ENCODE assay signal across 8 cellular contexts in the genomic region with DNA sequence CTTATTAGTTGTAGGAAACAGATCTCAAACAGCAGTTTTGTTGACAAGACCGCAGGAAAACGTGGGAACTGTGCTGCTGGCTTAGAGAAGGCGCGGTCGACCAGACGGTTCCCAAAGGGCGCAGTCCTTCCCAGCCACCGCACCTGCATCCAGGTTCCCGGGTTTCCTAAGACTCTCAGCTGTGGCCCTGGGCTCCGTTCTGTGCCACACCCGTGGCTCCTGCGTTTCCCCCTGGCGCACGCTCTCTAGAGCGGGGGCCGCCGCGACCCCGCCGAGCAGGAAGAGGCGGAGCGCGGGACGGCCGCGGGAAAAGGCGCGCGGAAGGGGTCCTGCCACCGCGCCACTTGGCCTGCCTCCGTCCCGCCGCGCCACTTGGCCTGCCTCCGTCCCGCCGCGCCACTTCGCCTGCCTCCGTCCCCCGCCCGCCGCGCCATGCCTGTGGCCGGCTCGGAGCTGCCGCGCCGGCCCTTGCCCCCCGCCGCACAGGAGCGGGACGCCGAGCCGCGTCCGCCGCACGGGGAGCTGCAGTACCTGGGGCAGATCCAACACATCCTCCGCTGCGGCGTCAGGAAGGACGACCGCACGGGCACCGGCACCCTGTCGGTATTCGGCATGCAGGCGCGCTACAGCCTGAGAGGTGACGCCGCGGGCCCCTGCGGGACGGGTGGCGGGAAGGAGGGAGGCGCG. TPM values are rescaled to one million over a fixed set of nuclear protein-coding genes. Genes with fewer than 3 reads are reported as not detected.
DNase-seq lines count a peak whose midpoint lies in the region; ATAC-seq and TF ChIP-seq lines count a peak whose summit lies in the region.

A gene (plus strand): TSS at position 343 of the 687 bp plus-strand sequence. CDS start 90 bp downstream, at position 433.

- TF ChIP-seq POLR2A in GM10847 (IDR thresholded peaks at IDR 0.05; ENCODE audit: extremely low read depth, insufficient read length), result peak; percentile 18
- TF ChIP-seq POLR2A in heart left ventricle (IDR thresholded peaks at IDR 0.05), result no peak

- H2BK15ac ChIP-seq in H9 (ENCODE audit: low read depth, low read length), result no peak within 1 kb of the TSS

- H3K23me2 ChIP-seq in H9 (ENCODE audit: insufficient read length, low read depth, low read length, poor library complexity, severe bottlenecking), result peaks cover 8% of the 10 kb centered on the region

- H2BK12ac ChIP-seq in H9 (ENCODE audit: insufficient read length, low read depth, low read length), result no peak within 1 kb of the TSS

- H3K4me3 ChIP-seq in heart left ventricle, result peak within 1 kb of the TSS; percentile 59 to 86 (median 74)

- no peak within 1 kb of the TSS for H4K8ac ChIP-seq in H9 (replicated peaks; ENCODE audit: insufficient read length, low read depth, low read length)

- H3K27me3 ChIP-seq in H9 (ENCODE audit: insufficient read depth, low read length), result no peaks in the 10 kb centered on the region
- peaks cover 0 to 17% (median 3%) of the 10 kb centered on the region in 9 donors for H3K27me3 ChIP-seq in heart left ventricle

- H2BK120ac ChIP-seq in H9 (ENCODE audit: low read depth, low read length, poor library complexity, severe bottlenecking), result no peak within 1 kb of the TSS

- no peaks in the 10 kb centered on the region for H3K9me3 ChIP-seq in H9 (ENCODE audit: control insufficient read depth, low read depth, low read length)
- no peaks in the 10 kb centered on the region for H3K9me3 ChIP-seq in heart left ventricle

- H3T11ph ChIP-seq in H9 (ENCODE audit: low read length), result no peak within 1 kb of the TSS

- H2BK5ac ChIP-seq in H9 (ENCODE audit: insufficient read length, low read length), result no peak within 1 kb of the TSS

- peak within 1 kb of the TSS; percentile 89 to 90 for H3K4me3 Mint-ChIP-seq in H9
- peak within 1 kb of the TSS; percentile 88 for H3K4me3 Mint-ChIP-seq in activated naive CD4-positive, alpha-beta T cell treated with anti-CD3 and anti-CD28 coated beads, Interleukin-2, amount 50 U/mL, for 24 hours

- DNase-seq in H9 (peak; percentile 76), Kasumi-1 (lab: John Stamatoyannopoulos, UW) (peak; percentile 80 to 84), heart left ventricle (peak in 4 of 5 donors; percentile 14 to 68 (median 29)), putamen (ENCODE audit: low spot score) (peak; percentile 42), medulla oblongata (ENCODE audit: extremely low spot score) (no peak)

- H3K4ac ChIP-seq in H9 (ENCODE audit: low read depth, low read length), result no peak within 1 kb of the TSS

- no peak within 1 kb of the TSS for H3K56ac ChIP-seq in H9 (ENCODE audit: insufficient read length, low read depth, low read length)

- H3K27ac ChIP-seq in H9 (ENCODE audit: insufficient read length, low read depth, low read length) (peak within 1 kb of the TSS; percentile 49), heart left ventricle (peak within 1 kb of the TSS in 7 of 12 donors; percentile 31 to 51 (median 44))

- H3K4me1 ChIP-seq in H9 (ENCODE audit: insufficient read depth, low read length), result no peaks in the 10 kb centered on the region; the same call in 1 of the 2 replicates
- H3K4me1 ChIP-seq in heart left ventricle, result peaks cover 0 to 18% (median 6%) of the 10 kb centered on the region in 12 donors

- H3K4me2 ChIP-seq in H9 (ENCODE audit: insufficient read depth, insufficient read length, low read length), result peak within 1 kb of the TSS; percentile 92

- H3K27me3 Mint-ChIP-seq in H9 (ENCODE audit: low read depth), result peaks cover 1% of the 10 kb centered on the region; the same call in 1 of the 2 replicates
- H3K27me3 Mint-ChIP-seq in activated naive CD4-positive, alpha-beta T cell treated with anti-CD3 and anti-CD28 coated beads, Interleukin-2, amount 50 U/mL, for 24 hours, result peaks cover 16% of the 10 kb centered on the region

- H3K79me2 ChIP-seq in H9 (ENCODE audit: insufficient read depth, low read length), result no peaks in the 10 kb centered on the region; the same call in 1 of the 2 replicates

- no peak within 1 kb of the TSS for H2AFZ ChIP-seq in H9 (ENCODE audit: low read length)

- no peak within 1 kb of the TSS for H4K5ac ChIP-seq in H9 (ENCODE audit: insufficient read length, low read depth, low read length)

- no CpG with 5 or more reads among the region's 79 CpGs for WGBS in H9 (ENCODE audit: extremely low coverage, insufficient read length, low lambda C conversion rate)
- 0 to 1% (median 1%) methylated on average over 46 to 79 of the region's 79 CpGs for WGBS in heart left ventricle, 4 donors

- no peak within 1 kb of the TSS for H2AK5ac ChIP-seq in H9 (ENCODE audit: insufficient read length, low read length)

- H3K23ac ChIP-seq in H9 (ENCODE audit: insufficient read length, low read depth, low read length), result no peak within 1 kb of the TSS

- H3K9me3 Mint-ChIP-seq in H9, result peaks cover 9 to 10% of the 10 kb centered on the region in 2 experiments
- H3K9me3 Mint-ChIP-seq in activated naive CD4-positive, alpha-beta T cell treated with anti-CD3 and anti-CD28 coated beads, Interleukin-2, amount 50 U/mL, for 24 hours, result no peaks in the 10 kb centered on the region

- intact Hi-C loops in heart left ventricle (cut with DNase I), result no loop called here

- ATAC-seq in heart left ventricle, result peak in 3 of 4 donors; percentile 51 to 55 (median 53)

- no peaks in the 10 kb centered on the region for H4K20me1 ChIP-seq in H9 (ENCODE audit: control insufficient read depth, insufficient read depth, insufficient read length)

- no peaks in the 10 kb centered on the region for H3K36me3 ChIP-seq in heart left ventricle

- peak; percentile 26; the same call in 1 of the 3 replicates for TF ChIP-seq CTCF in H9 (conservative IDR thresholded peaks at IDR 0.05)
- TF ChIP-seq CTCF in heart left ventricle (IDR thresholded peaks at IDR 0.05), result no peak

- H3K36me3 Mint-ChIP-seq in H9 (ENCODE audit: insufficient read depth in 1 of 3, low read depth in 3 of 3), result peaks cover 36 to 42% (median 37%) of the 10 kb centered on the region in 3 experiments
- peaks cover 3% of the 10 kb centered on the region for H3K36me3 Mint-ChIP-seq in activated naive CD4-positive, alpha-beta T cell treated with anti-CD3 and anti-CD28 coated beads, Interleukin-2, amount 50 U/mL, for 24 hours

- peak within 1 kb of the TSS; percentile 88 for H3K18ac ChIP-seq in H9 (ENCODE audit: insufficient read length, low read depth, low read length)

- H3K14ac ChIP-seq in H9 (ENCODE audit: insufficient read depth, low read length), result peak within 1 kb of the TSS; percentile 92

- peak within 1 kb of the TSS; percentile 66 to 93 (median 70); a peak in 5 of 7 replicates for H3K27ac Mint-ChIP-seq in H9
- H3K27ac Mint-ChIP-seq in activated naive CD4-positive, alpha-beta T cell treated with anti-CD3 and anti-CD28 coated beads, Interleukin-2, amount 50 U/mL, for 24 hours, result no peak within 1 kb of the TSS

- H2BK20ac ChIP-seq in H9 (ENCODE audit: low read depth, low read length, poor library complexity, severe bottlenecking), result no peak within 1 kb of the TSS

- H3K4me1 Mint-ChIP-seq in H9, result peaks cover 35% of the 10 kb centered on the region in 2 experiments
- peaks cover 7% of the 10 kb centered on the region for H3K4me1 Mint-ChIP-seq in activated naive CD4-positive, alpha-beta T cell treated with anti-CD3 and anti-CD28 coated beads, Interleukin-2, amount 50 U/mL, for 24 hours

- peaks cover 7% of the 10 kb centered on the region for H3K79me1 ChIP-seq in H9 (ENCODE audit: insufficient read depth, low read depth, low read length, poor library complexity, severe bottlenecking)

- no peak within 1 kb of the TSS for H4K91ac ChIP-seq in H9 (ENCODE audit: insufficient read length, low read depth, low read length)

- peak within 1 kb of the TSS; percentile 80 for H3K9ac ChIP-seq in H9 (ENCODE audit: extremely low read depth, insufficient read length, low read length)

TF ChIP-seq in PFSK-1, 5 proteins besides CTCF, POLR2A, EP300 and RAD21:
- TF ChIP-seq, protein P1, sequence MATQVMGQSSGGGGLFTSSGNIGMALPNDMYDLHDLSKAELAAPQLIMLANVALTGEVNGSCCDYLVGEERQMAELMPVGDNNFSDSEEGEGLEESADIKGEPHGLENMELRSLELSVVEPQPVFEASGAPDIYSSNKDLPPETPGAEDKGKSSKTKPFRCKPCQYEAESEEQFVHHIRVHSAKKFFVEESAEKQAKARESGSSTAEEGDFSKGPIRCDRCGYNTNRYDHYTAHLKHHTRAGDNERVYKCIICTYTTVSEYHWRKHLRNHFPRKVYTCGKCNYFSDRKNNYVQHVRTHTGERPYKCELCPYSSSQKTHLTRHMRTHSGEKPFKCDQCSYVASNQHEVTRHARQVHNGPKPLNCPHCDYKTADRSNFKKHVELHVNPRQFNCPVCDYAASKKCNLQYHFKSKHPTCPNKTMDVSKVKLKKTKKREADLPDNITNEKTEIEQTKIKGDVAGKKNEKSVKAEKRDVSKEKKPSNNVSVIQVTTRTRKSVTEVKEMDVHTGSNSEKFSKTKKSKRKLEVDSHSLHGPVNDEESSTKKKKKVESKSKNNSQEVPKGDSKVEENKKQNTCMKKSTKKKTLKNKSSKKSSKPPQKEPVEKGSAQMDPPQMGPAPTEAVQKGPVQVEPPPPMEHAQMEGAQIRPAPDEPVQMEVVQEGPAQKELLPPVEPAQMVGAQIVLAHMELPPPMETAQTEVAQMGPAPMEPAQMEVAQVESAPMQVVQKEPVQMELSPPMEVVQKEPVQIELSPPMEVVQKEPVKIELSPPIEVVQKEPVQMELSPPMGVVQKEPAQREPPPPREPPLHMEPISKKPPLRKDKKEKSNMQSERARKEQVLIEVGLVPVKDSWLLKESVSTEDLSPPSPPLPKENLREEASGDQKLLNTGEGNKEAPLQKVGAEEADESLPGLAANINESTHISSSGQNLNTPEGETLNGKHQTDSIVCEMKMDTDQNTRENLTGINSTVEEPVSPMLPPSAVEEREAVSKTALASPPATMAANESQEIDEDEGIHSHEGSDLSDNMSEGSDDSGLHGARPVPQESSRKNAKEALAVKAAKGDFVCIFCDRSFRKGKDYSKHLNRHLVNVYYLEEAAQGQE (IDR thresholded peaks at IDR 0.05; ENCODE audit: insufficient read depth in 1 of 2, low read depth in 2 of 2, low read length in 2 of 2), result peak in 1 of 2 experiments; percentile 7; a peak in 1 of 4 replicates
- TF ChIP-seq SIN3A (IDR thresholded peaks at IDR 0.05; ENCODE audit: borderline replicate concordance, insufficient read depth, low read length) (peak; percentile 36; the same call in 1 of the 2 replicates), POLR2AphosphoS5 (IDR thresholded peaks at IDR 0.05; ENCODE audit: low read depth, low read length) (peak; percentile 43), FOXP2 (optimal IDR thresholded peaks at IDR 0.05; ENCODE audit: borderline replicate concordance, extremely low read depth, extremely low read length, insufficient read depth) (peak; percentile 34), TAF1 (IDR thresholded peaks at IDR 0.05; ENCODE audit: borderline replicate concordance, insufficient read depth, low read length) (peak; percentile 72; the same call in 1 of the 2 replicates)

RNA-seq across cellular contexts. Expression of the gene that starts here (rescaled TPM):
- total RNA-seq in H9 (2021) (135 and 140 TPM in 2 replicates), heart left ventricle (10 to 100 TPM in 1 of 9 donors, 1 to 10 TPM in 7, not detected in 1; 1.4 to 32.3 (median 2.7) TPM)
- polyA plus RNA-seq in PFSK-1 (2012; ENCODE audit: insufficient read length, low read depth), result 68.0 TPM
- polyA plus RNA-seq in heart left ventricle, result under 1 TPM; 0.34 to 1.00 TPM
